ENCODE assay signal across 10 cellular contexts in the genomic region with DNA sequence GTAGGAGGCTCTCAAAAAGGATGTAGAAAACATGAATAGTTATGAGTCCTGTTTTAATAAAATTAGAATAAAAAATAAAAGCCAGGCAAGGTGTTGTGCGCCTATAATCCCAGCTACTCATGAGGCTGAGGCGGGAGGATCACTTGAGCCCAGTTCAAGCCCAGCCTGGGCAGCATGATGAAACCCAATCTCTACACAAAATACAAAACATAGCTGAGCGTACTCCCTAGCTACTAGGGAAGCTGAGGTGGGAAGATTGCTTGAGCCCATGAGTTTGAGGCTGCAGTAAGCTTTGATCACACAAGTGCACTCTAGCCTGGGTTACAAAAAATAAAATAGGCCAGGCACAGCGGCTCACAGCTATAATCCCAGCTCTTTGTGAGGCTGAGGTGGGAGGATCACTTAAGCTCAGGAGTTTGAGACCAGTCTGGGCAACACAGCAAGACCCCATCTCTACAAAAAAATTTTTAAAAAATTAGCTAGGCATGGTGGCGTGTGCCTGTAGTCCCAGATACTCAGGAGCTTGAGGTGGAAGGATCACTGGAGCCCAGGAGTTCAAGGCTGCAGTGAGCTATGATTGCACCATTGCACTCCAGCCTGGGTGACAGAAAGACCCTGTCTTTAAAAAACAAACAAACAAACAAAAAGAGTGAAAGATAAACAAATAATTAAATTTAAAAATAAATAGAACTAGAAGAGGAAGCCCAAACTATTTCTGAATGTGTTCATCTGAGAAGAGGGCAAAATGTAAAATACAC. TPM values are rescaled to one million over a fixed set of nuclear protein-coding genes. Genes with fewer than 3 reads are reported as not detected.
DNase-seq lines count a peak whose midpoint lies in the region; ATAC-seq and TF ChIP-seq lines count a peak whose summit lies in the region.
"Had no signal": no experiment of that assay in that cellular context is flagged by ENCODE, and none has a peak within 500 bp of the region (broad histone marks: within the 10 kb centered on the region; RNA-seq: fewer than 3 reads in every experiment).

No MANE protein-coding gene starts in this region.

- H3K27me3 Mint-ChIP-seq in CD4-positive, CD25-positive, alpha-beta regulatory T cell = no peaks in the 10 kb centered on the region
- no peaks in the 10 kb centered on the region for H3K27me3 Mint-ChIP-seq in WTC11 (ENCODE audit: low read depth)
- H3K27me3 Mint-ChIP-seq in naive thymus-derived CD8-positive, alpha-beta T cell = peaks cover 0 to 2% (median 0%) of the 10 kb centered on the region in 5 donors
- H3K27me3 Mint-ChIP-seq in Calu3 (ENCODE audit: unreplicated experiment) = peaks cover 4% of the 10 kb centered on the region

- no peak for DNase-seq in CD4-positive, CD25-positive, alpha-beta regulatory T cell
- DNase-seq in WTC11 (ENCODE audit: low spot score) = no peak
- DNase-seq in naive thymus-derived CD8-positive, alpha-beta T cell = no peak
- no peak for DNase-seq in NCI-H1436 (lab: John Stamatoyannopoulos, UW)
- no peak for DNase-seq in Calu3
- DNase-seq: NCI-H226 had no signal

- no TSS peak for BruUV-seq in Calu3 (replicated peaks; lab: Mats Ljungman, UMichigan)

- peak overlapping the region in 3 of 4 donors; percentile 55 to 82 (median 80) for H3K4me3 Mint-ChIP-seq in CD4-positive, CD25-positive, alpha-beta regulatory T cell
- H3K4me3 Mint-ChIP-seq in WTC11 (no peak overlapping the region), Calu3 (ENCODE audit: low read depth, unreplicated experiment) (no peak overlapping the region)
- H3K4me3 Mint-ChIP-seq in naive thymus-derived CD8-positive, alpha-beta T cell = peak overlapping the region; percentile 67 to 86 (median 76)

- POLR2A ChIA-PET in HEK293 (lab: Yijun Ruan, JAX) (interaction anchor here (2.4 kb wide), 1 partner anchor 42 kb away, joined by 8 read pairs; the partner anchor contains the start of gene SOCS1), WTC11 (lab: Charles Lee) (interaction anchor here (0.7 to 1.4 kb wide), 4 partner anchors 14 to 42 kb away, joined by 3 to 6 read pairs (median 3); partner anchors contain the start of gene SOCS1)
- POLR2A ChIA-PET in naive thymus-derived CD8-positive, alpha-beta T cell (lab: Charles Lee) = interaction anchor here (0.7 to 4.1 kb wide), 13 partner anchors 12 to 73 kb away, joined by 3 to 65 read pairs (median 8); partner anchors contain the start of genes RMI2 and SOCS1

- peaks cover 0 to 21% (median 11%) of the 10 kb centered on the region in 4 donors for H3K4me1 Mint-ChIP-seq in CD4-positive, CD25-positive, alpha-beta regulatory T cell
- H3K4me1 Mint-ChIP-seq in WTC11 = peaks cover 32% of the 10 kb centered on the region
- peaks cover 12 to 54% (median 41%) of the 10 kb centered on the region in 4 donors for H3K4me1 Mint-ChIP-seq in naive thymus-derived CD8-positive, alpha-beta T cell
- peaks cover 19% of the 10 kb centered on the region for H3K4me1 Mint-ChIP-seq in Calu3 (ENCODE audit: low read depth, unreplicated experiment)

- H3K36me3 Mint-ChIP-seq in CD4-positive, CD25-positive, alpha-beta regulatory T cell = no peaks in the 10 kb centered on the region
- H3K36me3 Mint-ChIP-seq in WTC11 (no peaks in the 10 kb centered on the region), Calu3 (ENCODE audit: insufficient read depth, unreplicated experiment) (peaks cover 1% of the 10 kb centered on the region)
- H3K36me3 Mint-ChIP-seq in naive thymus-derived CD8-positive, alpha-beta T cell = no peaks in the 10 kb centered on the region

- intact Hi-C loops in Calu3 (cut with micrococcal nuclease; ENCODE audit: unreplicated experiment) = loop anchor here (5.0 kb wide), 1 partner anchor 41 kb away; the partner anchor contains the start of gene SOCS1

- H3K27me3 ChIP-seq in CD4-positive, CD25-positive, alpha-beta regulatory T cell (ENCODE audit: control insufficient read depth, insufficient read depth, low read length) = no peaks in the 10 kb centered on the region

- no peaks in the 10 kb centered on the region for H3K9me3 ChIP-seq in CD4-positive, CD25-positive, alpha-beta regulatory T cell (ENCODE audit: control insufficient read depth in 2 of 2, low read length in 2 of 2)
- H3K9me3 ChIP-seq in HEK293 (ENCODE audit: control insufficient read depth, insufficient read depth, low read depth, low read length) = no peaks in the 10 kb centered on the region

- peaks cover 18% of the 10 kb centered on the region for H3K4me1 ChIP-seq in CD4-positive, CD25-positive, alpha-beta regulatory T cell (ENCODE audit: control insufficient read depth, insufficient read depth, low read length, poor library complexity, severe bottlenecking)
- peaks cover 2% of the 10 kb centered on the region; the same call in 1 of the 2 replicates for H3K4me1 ChIP-seq in HEK293 (ENCODE audit: control insufficient read depth, insufficient read depth, low read length)

- ATAC-seq in CD4-positive, CD25-positive, alpha-beta regulatory T cell (ENCODE audit: low read depth in 2 of 2) = no peak
- ATAC-seq in WTC11 (no peak), GM19023 (IDR thresholded peaks at IDR 0.05; ENCODE audit: unreplicated experiment) (no peak)
- ATAC-seq in naive thymus-derived CD8-positive, alpha-beta T cell = no peak
- no peak for ATAC-seq in activated CD4-positive, CD25-positive, alpha-beta regulatory T cell treated with anti-CD3 and anti-CD28 coated beads, Interleukin-2, amount 50 U/mL, for 24 hours

- CTCF ChIA-PET in HEK293 (lab: Yijun Ruan, JAX) (no interaction called here), WTC11 (lab: Charles Lee) (interaction anchor here (0.7 to 3.4 kb wide), 8 partner anchors 10 to 73 kb away, joined by 3 to 29 read pairs (median 4); partner anchors contain the start of gene SOCS1), Calu3 (lab: Charles Lee) (interaction anchor here (0.7 to 2.0 kb wide), 7 partner anchors 11 to 327 kb away, joined by 3 to 20 read pairs (median 5); partner anchors contain the start of gene SOCS1)

- TF ChIP-seq CTCF in HEK293 (tag by site-specific recombination; IDR thresholded peaks at IDR 0.05) (no peak), WTC11 (IDR thresholded peaks at IDR 0.05) (no peak), Calu3 (IDR thresholded peaks at IDR 0.05; ENCODE audit: unreplicated experiment) (no peak)

- no peaks in the 10 kb centered on the region for H3K36me3 ChIP-seq in CD4-positive, CD25-positive, alpha-beta regulatory T cell (ENCODE audit: control insufficient read depth, insufficient read depth, low read length)
- no peaks in the 10 kb centered on the region for H3K36me3 ChIP-seq in HEK293 (ENCODE audit: control insufficient read depth in 2 of 2, insufficient read depth in 1 of 2, low read length in 2 of 2)

- peak overlapping the region in 2 of 3 donors; percentile 69 to 89 for H3K27ac Mint-ChIP-seq in CD4-positive, CD25-positive, alpha-beta regulatory T cell
- no peak overlapping the region for H3K27ac Mint-ChIP-seq in WTC11
- peak overlapping the region; percentile 61 to 93 (median 84) for H3K27ac Mint-ChIP-seq in naive thymus-derived CD8-positive, alpha-beta T cell
- H3K27ac Mint-ChIP-seq in Calu3 (ENCODE audit: unreplicated experiment) = no peak overlapping the region

- H3K27ac ChIP-seq in CD4-positive, CD25-positive, alpha-beta regulatory T cell (ENCODE audit: insufficient read depth, low read length, poor library complexity, severe bottlenecking) = no peak overlapping the region
- no peak overlapping the region for H3K27ac ChIP-seq in HEK293 (ENCODE audit: extremely low read depth, low read depth, low read length)

- no peaks in the 10 kb centered on the region for H3K9me3 Mint-ChIP-seq in CD4-positive, CD25-positive, alpha-beta regulatory T cell
- H3K9me3 Mint-ChIP-seq in WTC11 = no peaks in the 10 kb centered on the region
- H3K9me3 Mint-ChIP-seq in naive thymus-derived CD8-positive, alpha-beta T cell = no peaks in the 10 kb centered on the region
- H3K9me3 Mint-ChIP-seq in Calu3 (ENCODE audit: low read depth, unreplicated experiment) = no peaks in the 10 kb centered on the region

- no peak overlapping the region for H3K4me3 ChIP-seq in CD4-positive, CD25-positive, alpha-beta regulatory T cell (ENCODE audit: low read depth, low read length)
- H3K4me3 ChIP-seq in HEK293 (ENCODE audit: low read depth, low read length) = no peak overlapping the region

TF ChIP-seq in HEK293, 187 proteins besides CTCF, POLR2A, EP300 and RAD21:
- TF ChIP-seq ZNF132 (tag by site-specific recombination; IDR thresholded peaks at IDR 0.05; ENCODE audit: borderline replicate concordance) = no peak
- peak; percentile 79 for TF ChIP-seq ZNF121 (tag by site-specific recombination; IDR thresholded peaks at IDR 0.05)
- TF ChIP-seq ZFP69B (tag by site-specific recombination; IDR thresholded peaks at IDR 0.05) = no peak

TF ChIP-seq in WTC11, 78 proteins besides CTCF, POLR2A, EP300 and RAD21 (continues in another document):
- no peak for TF ChIP-seq NR3C1 (CRISPR knock-in tag; conservative IDR thresholded peaks at IDR 0.05; ENCODE audit: low read depth)
- TF ChIP-seq GRHL2 (CRISPR knock-in tag; IDR thresholded peaks at IDR 0.05; ENCODE audit: insufficient replicate concordance, severe bottlenecking) = no peak

RNA-seq across cellular contexts. Expression of gene PRM1, which starts 17.2 kb away (rescaled TPM):
- total RNA-seq in CD4-positive, CD25-positive, alpha-beta regulatory T cell = not detected
- not detected for polyA plus RNA-seq in CD4-positive, CD25-positive, alpha-beta regulatory T cell
- total RNA-seq in WTC11 (2021) (0.48 TPM in 1 of 3 replicates, not detected in the others), Calu3 (2022) (not detected in 2 replicates)
- not detected for total RNA-seq in naive thymus-derived CD8-positive, alpha-beta T cell
- not detected for polyA plus RNA-seq in naive thymus-derived CD8-positive, alpha-beta T cell
- total RNA-seq: mucosa of gallbladder had no signal

RNA-seq across cellular contexts. Expression of gene PRM2, which starts 22.0 kb away (rescaled TPM):
- total RNA-seq in CD4-positive, CD25-positive, alpha-beta regulatory T cell = not detected
- not detected for polyA plus RNA-seq in CD4-positive, CD25-positive, alpha-beta regulatory T cell
- total RNA-seq in WTC11 (2021) (not detected in 3 replicates), Calu3 (2022) (not detected in 2 replicates)
- not detected for total RNA-seq in naive thymus-derived CD8-positive, alpha-beta T cell
- polyA plus RNA-seq in naive thymus-derived CD8-positive, alpha-beta T cell = not detected
- total RNA-seq: mucosa of gallbladder had no signal

RNA-seq across cellular contexts. Expression of gene PRM3, which starts 24.9 kb away (rescaled TPM):
- total RNA-seq in CD4-positive, CD25-positive, alpha-beta regulatory T cell = not detected
- polyA plus RNA-seq in CD4-positive, CD25-positive, alpha-beta regulatory T cell = not detected
- not detected in 3 replicates for total RNA-seq in WTC11 (2021)
- total RNA-seq in naive thymus-derived CD8-positive, alpha-beta T cell = not detected
- not detected for polyA plus RNA-seq in naive thymus-derived CD8-positive, alpha-beta T cell
- not detected in 2 replicates for total RNA-seq in Calu3 (2022)
- total RNA-seq: mucosa of gallbladder had no signal

RNA-seq across cellular contexts. Expression of gene TNP2, which starts 29.2 kb away (rescaled TPM):
- not detected for total RNA-seq in CD4-positive, CD25-positive, alpha-beta regulatory T cell
- not detected for polyA plus RNA-seq in CD4-positive, CD25-positive, alpha-beta regulatory T cell
- total RNA-seq in WTC11 (2021) (not detected in 3 replicates), Calu3 (2022) (not detected in 2 replicates)
- total RNA-seq in naive thymus-derived CD8-positive, alpha-beta T cell = not detected
- not detected for polyA plus RNA-seq in naive thymus-derived CD8-positive, alpha-beta T cell
- total RNA-seq: mucosa of gallbladder had no signal

RNA-seq across cellular contexts. Expression of gene SOCS1, which starts 42.3 kb away (rescaled TPM):
- 91.5 TPM for total RNA-seq in CD4-positive, CD25-positive, alpha-beta regulatory T cell
- 10 to 100 TPM in 2 of 4 donors, 1 to 10 TPM in 2; 8.6 to 15.2 (median 9.7) TPM for polyA plus RNA-seq in CD4-positive, CD25-positive, alpha-beta regulatory T cell
- total RNA-seq in WTC11 (2021) (62.3 to 67.1 TPM (median 62.5 TPM) in 3 replicates), Calu3 (2022) (4.8 and 5.8 TPM in 2 replicates)
- total RNA-seq in naive thymus-derived CD8-positive, alpha-beta T cell = 10 to 100 TPM; 15.8 to 16.5 TPM
- polyA plus RNA-seq in naive thymus-derived CD8-positive, alpha-beta T cell = 10 to 100 TPM; 13.5 to 24.0 (median 13.5) TPM

Comparison
In these comparisons a context has a peak if more than half of its experiments do, and no peak if none do; other contexts are left out.
1. H3K27ac Mint-ChIP-seq: peak in CD4-positive, CD25-positive, alpha-beta regulatory T cell (2 of 3) and naive thymus-derived CD8-positive, alpha-beta T cell (10 of 10); none in WTC11 (single experiment) and Calu3 (single experiment).
2. H3K4me3 Mint-ChIP-seq: peak in CD4-positive, CD25-positive, alpha-beta regulatory T cell (3 of 4) and naive thymus-derived CD8-positive, alpha-beta T cell (10 of 10); none in WTC11 (single experiment) and Calu3 (single experiment).